In genomic region chr19:16068696-16069259, GRCh38 we compare ENCODE assay signal across 15 cellular contexts. TPM values are rescaled to one million over a fixed set of nuclear protein-coding genes. Genes with fewer than 3 reads are reported as not detected.
DNase-seq lines count a peak whose midpoint lies in the region; ATAC-seq, FAIRE-seq and TF ChIP-seq lines count a peak whose summit lies in the region.
"Had no signal": no experiment of that assay in that cellular context is flagged by ENCODE, and none has a peak within 500 bp of the region (broad histone marks: within the 10 kb centered on the region; RNA-seq: fewer than 3 reads in every experiment).

No MANE protein-coding gene starts in this region.

- dilution Hi-C loops in keratinocyte (cut with MboI; ENCODE audit: extremely low pct_ligation_motif_present, low sequenced_read_pairs) = no loop called here

- RAD21 ChIA-PET in HCT116 (lab: Charles Lee; ENCODE audit: low non-redundant PET in 1 of 2, low total read pairs in 2 of 2, uncharacterized antibody in 2 of 2, unreplicated experiment in 2 of 2) = no interaction called here

- H3K36me3 ChIP-seq in HCT116 (ENCODE audit: control insufficient read depth in 1 of 2, insufficient read depth in 2 of 2, low read length in 2 of 2) (peaks cover 0 to 14% of the 10 kb centered on the region in 2 experiments; a peak in 1 of 4 replicates), keratinocyte (ENCODE audit: control insufficient read depth in 2 of 2, extremely low read depth in 1 of 2, insufficient read depth in 2 of 2, low read length in 2 of 2) (peaks cover 11 to 13% of the 10 kb centered on the region in 2 experiments), stomach (peaks cover 0 to 9% (median 0%) of the 10 kb centered on the region in 4 donors)
- H3K36me3 ChIP-seq: adrenal gland had no signal

- no peaks in the 10 kb centered on the region for H3K27me3 ChIP-seq in HCT116 (ENCODE audit: insufficient read depth, low read length)
- no peaks in the 10 kb centered on the region for H3K27me3 ChIP-seq in keratinocyte (ENCODE audit: control insufficient read depth, extremely low read depth, insufficient read depth, low read length)
- H3K27me3 ChIP-seq in stomach = no peaks in the 10 kb centered on the region
- H3K27me3 ChIP-seq in foreskin keratinocyte = no peaks in the 10 kb centered on the region
- H3K27me3 ChIP-seq: adrenal gland, hepatocyte had no signal

- H3K4me2 ChIP-seq in HCT116 (ENCODE audit: low read length) = peak overlapping the region; percentile 80
- H3K4me2 ChIP-seq in keratinocyte (ENCODE audit: control insufficient read depth, extremely low read depth, insufficient read depth, low read depth, low read length) = peak overlapping the region; percentile 98
- H3K4me2 ChIP-seq: hepatocyte had no signal

- peaks cover 67% of the 10 kb centered on the region for H3K79me2 ChIP-seq in HCT116 (ENCODE audit: insufficient read depth, low read length)
- H3K79me2 ChIP-seq in keratinocyte (ENCODE audit: control insufficient read depth, insufficient read depth, low read length) = peaks cover 32% of the 10 kb centered on the region
- H3K79me2 ChIP-seq: hepatocyte had no signal

- intact Hi-C loops in HCT116 (cut with micrococcal nuclease) (loop anchor here (5.0 kb wide), 1 partner anchor 231 kb away; no protein-coding TSS in a partner anchor), stomach (cut with DNase I; ENCODE audit: low total_unique reads) (no loop called here)

- H3K9me1 ChIP-seq in keratinocyte (ENCODE audit: control insufficient read depth, extremely low read depth, insufficient read depth, low read length) = peaks cover 4% of the 10 kb centered on the region

- TF ChIP-seq POLR2A in HCT116 (IDR thresholded peaks at IDR 0.05; ENCODE audit: borderline replicate concordance, extremely low read depth, insufficient read depth, insufficient read length) (no peak), stomach (IDR thresholded peaks at IDR 0.05) (peak in 1 of 4 donors; percentile 35)

- H2AFZ ChIP-seq in HCT116 (ENCODE audit: low read depth, low read length, poor library complexity, severe bottlenecking) (no peak overlapping the region), keratinocyte (ENCODE audit: control insufficient read depth, low read length) (no peak overlapping the region)
- H2AFZ ChIP-seq: hepatocyte had no signal

- FAIRE-seq in keratinocyte (lab: Jason Lieb, UNC) = no peak

- TF ChIP-seq RAD21 in HCT116 (IDR thresholded peaks at IDR 0.05; ENCODE audit: low read depth) = no peak

- TF ChIP-seq CTCF in HCT116 (IDR thresholded peaks at IDR 0.05 in 2 of 3, conservative IDR thresholded peaks at IDR 0.05 in 1 of 3; ENCODE audit: borderline replicate concordance in 1 of 3, insufficient read depth in 1 of 3, low read depth in 2 of 3, low read length in 2 of 3) (no peak), astrocyte of the cerebellum (IDR thresholded peaks at IDR 0.05; ENCODE audit: low read depth, low read length, missing control alignments) (no peak), keratinocyte (optimal IDR thresholded peaks at IDR 0.05 in 1 of 3, IDR thresholded peaks at IDR 0.05 in 1 of 3, conservative IDR thresholded peaks at IDR 0.05 in 1 of 3; ENCODE audit: extremely low read depth in 1 of 3, insufficient read depth in 2 of 3, low read length in 3 of 3) (no peak), stomach (IDR thresholded peaks at IDR 0.05) (no peak), foreskin keratinocyte (conservative IDR thresholded peaks at IDR 0.05) (no peak)

- DNase-seq in HCT116 (ENCODE audit: low read depth, low spot score) (no peak), astrocyte of the cerebellum (ENCODE audit: low read depth) (no peak), keratinocyte (ENCODE audit: low read depth, low spot score) (no peak), stomach (no peak), germinal center (ENCODE audit: low spot score) (no peak), foreskin keratinocyte (no peak), NOMO-1 (lab: John Stamatoyannopoulos, UW; ENCODE audit: unreplicated experiment in 2 of 2) (no peak), cerebellar cortex (ENCODE audit: low spot score) (no peak)
- DNase-seq: activated CD4-positive, CD25-positive, alpha-beta regulatory T cell treated with anti-CD3 and anti-CD28 coated beads, Interleukin-2, amount 50 U/mL, for 72 hours; activated T-cell treated with anti-CD3 and anti-CD28 coated beads, Interleukin-2, amount 50 U/mL, for 1 hour; CD4-positive, alpha-beta T cell; effector memory CD8-positive, alpha-beta T cell; stimulated activated CD4-positive, alpha-beta T cell treated with anti-CD3 and anti-CD28 coated beads, Interleukin-2, amount 100 ng/mL, for 24 hours had no signal

- in situ Hi-C loops in astrocyte of the cerebellum (cut with HindIII; ENCODE audit: low sequenced_read_pairs) = no loop called here

- ATAC-seq in HCT116 (no peak), foreskin keratinocyte (no peak)
- ATAC-seq: effector memory CD8-positive, alpha-beta T cell had no signal

- H3K9me2 ChIP-seq in HCT116 (ENCODE audit: insufficient read depth) = no peaks in the 10 kb centered on the region

- CTCF ChIA-PET in HCT116 (lab: Charles Lee) = no interaction called here

- H3K9ac ChIP-seq in HCT116 (ENCODE audit: low read length) = peak overlapping the region; percentile 88
- H3K9ac ChIP-seq in keratinocyte (ENCODE audit: control insufficient read depth, extremely low read depth, insufficient read depth, low read length) = peak overlapping the region; percentile 81

- peaks cover 24 to 73% of the 10 kb centered on the region in 2 experiments for H3K4me1 ChIP-seq in HCT116 (ENCODE audit: control insufficient read depth in 1 of 2, insufficient read depth in 2 of 2, low read length in 2 of 2)
- H3K4me1 ChIP-seq in keratinocyte (ENCODE audit: control insufficient read depth, extremely low read depth, insufficient read depth, low read length) = peaks cover 33% of the 10 kb centered on the region
- H3K4me1 ChIP-seq in stomach = peaks cover 30 to 63% (median 49%) of the 10 kb centered on the region in 4 donors
- H3K4me1 ChIP-seq in foreskin keratinocyte = peaks cover 4% of the 10 kb centered on the region

- H3K9me3 ChIP-seq in HCT116 (ENCODE audit: control insufficient read depth in 1 of 2, insufficient read depth in 1 of 2, low read depth in 1 of 2, low read length in 2 of 2) = no peaks in the 10 kb centered on the region
- no peaks in the 10 kb centered on the region for H3K9me3 ChIP-seq in keratinocyte (ENCODE audit: control insufficient read depth, low read depth, low read length)
- no peaks in the 10 kb centered on the region for H3K9me3 ChIP-seq in stomach
- H3K9me3 ChIP-seq: adrenal gland had no signal

- WGBS in stomach, 5 donors = 30 to 62% (median 41%) methylated on average over 10 of the region's 10 CpGs

- no TSS peak for BruUV-seq in HCT116 (replicated peaks; lab: Mats Ljungman, UMichigan)

- POLR2A ChIA-PET in HCT116 (lab: Charles Lee) = interaction anchor here (0.7 kb wide), 1 partner anchor 262 kb away, joined by 3 read pairs; no protein-coding TSS in a partner anchor

- H3K27ac ChIP-seq in HCT116 (ENCODE audit: low read depth, low read length) (peak overlapping the region; percentile 83), keratinocyte (ENCODE audit: control insufficient read depth, insufficient read depth, low read length) (peak overlapping the region; percentile 78), stomach (peak overlapping the region; percentile 87 to 100 (median 100)), foreskin keratinocyte (no peak overlapping the region)
- H3K27ac ChIP-seq: adrenal gland, hepatocyte had no signal

- H4K20me1 ChIP-seq in HCT116 (ENCODE audit: insufficient read depth) (no peaks in the 10 kb centered on the region), keratinocyte (ENCODE audit: control insufficient read depth, extremely low read depth, insufficient read depth, low read length) (peaks cover 2% of the 10 kb centered on the region)

- H3K4me3 ChIP-seq in HCT116 (replicated peaks in 1 of 2; ENCODE audit: low read depth in 1 of 2, low read length in 2 of 2) (peak overlapping the region; percentile 95 to 96), astrocyte of the cerebellum (ENCODE audit: low read depth, low read length) (peak overlapping the region; percentile 46), keratinocyte (ENCODE audit: control insufficient read depth in 2 of 3, extremely low read depth in 1 of 3, insufficient read depth in 2 of 3, low read depth in 1 of 3, low read length in 3 of 3) (peak overlapping the region; percentile 85 to 96 (median 91)), stomach (peak overlapping the region; percentile 64 to 69 (median 68))
- H3K4me3 ChIP-seq: adrenal gland, hepatocyte had no signal

- TF ChIP-seq EP300 in stomach (IDR thresholded peaks at IDR 0.05) = no peak

TF ChIP-seq in HCT116, 20 proteins besides CTCF, POLR2A, EP300 and RAD21 (continues in another document):
- no peak for TF ChIP-seq SP1 (IDR thresholded peaks at IDR 0.05; ENCODE audit: low read depth)

RNA-seq across cellular contexts. Expression of gene TPM4, which starts 7.5 kb away (rescaled TPM):
- total RNA-seq in HCT116 (2021; ENCODE audit: unreplicated experiment) (275 TPM), stomach (100 to 1,000 TPM; 167 to 609 (median 275) TPM), foreskin keratinocyte (691 and 701 TPM in 2 replicates)
- 230 and 283 TPM in 2 replicates for polyA plus RNA-seq in HCT116 (2012)
- polyA plus RNA-seq in keratinocyte (489 to 646 TPM (median 581 TPM) in 3 replicates), stomach (100 to 1,000 TPM; 185 to 475 (median 427) TPM), foreskin keratinocyte (552 and 595 TPM in 2 replicates)
- polyA plus RNA-seq in keratinocyte (2011; ENCODE audit: low read depth) = 905 TPM
- polyA plus RNA-seq in keratinocyte (2011; cell fraction: cytosol; rRNA removed) = 586 and 787 TPM in 2 replicates
- polyA plus RNA-seq in keratinocyte (2011; cell fraction: nucleus; rRNA removed) = 358 and 397 TPM in 2 replicates
- 305 and 592 TPM in 2 replicates for polyA plus RNA-seq in keratinocyte (2012; ENCODE audit: low replicate concordance)
- polyA minus RNA-seq in keratinocyte = 93.6 to 294 TPM (median 216 TPM) in 3 replicates
- 587 TPM for polyA minus RNA-seq in keratinocyte (2011; cell fraction: cytosol; rRNA and poly(A)+ RNA removed)
- 114 and 189 TPM in 2 replicates for polyA minus RNA-seq in keratinocyte (2011; cell fraction: nucleus; rRNA and poly(A)+ RNA removed)

RNA-seq across cellular contexts. Expression of gene RAB8A, which starts 42.9 kb away (rescaled TPM):
- total RNA-seq in HCT116 (2021; ENCODE audit: unreplicated experiment) (116 TPM), stomach (10 to 100 TPM in 3 of 5 donors, 1 to 10 TPM in 2; 1.8 to 49.4 (median 11.2) TPM), foreskin keratinocyte (76.3 and 84.6 TPM in 2 replicates)
- polyA plus RNA-seq in HCT116 (2012) = 100 and 111 TPM in 2 replicates
- polyA plus RNA-seq in keratinocyte (64.4 to 116 TPM (median 95.1 TPM) in 3 replicates), stomach (10 to 100 TPM; 25.4 to 63.4 (median 39.4) TPM), foreskin keratinocyte (53.7 and 59.4 TPM in 2 replicates)
- 127 TPM for polyA plus RNA-seq in keratinocyte (2011; ENCODE audit: low read depth)
- polyA plus RNA-seq in keratinocyte (2011; cell fraction: cytosol; rRNA removed) = 60.3 and 65.6 TPM in 2 replicates
- 44.1 and 44.4 TPM in 2 replicates for polyA plus RNA-seq in keratinocyte (2011; cell fraction: nucleus; rRNA removed)
- 41.8 and 125 TPM in 2 replicates for polyA plus RNA-seq in keratinocyte (2012; ENCODE audit: low replicate concordance)
- 73.1 to 162 TPM (median 128 TPM) in 3 replicates for polyA minus RNA-seq in keratinocyte
- 99.2 TPM for polyA minus RNA-seq in keratinocyte (2011; cell fraction: cytosol; rRNA and poly(A)+ RNA removed)
- 27.9 and 71.5 TPM in 2 replicates for polyA minus RNA-seq in keratinocyte (2011; cell fraction: nucleus; rRNA and poly(A)+ RNA removed)
